20 cellular contexts compared by ENCODE assay signal in the genomic region with DNA sequence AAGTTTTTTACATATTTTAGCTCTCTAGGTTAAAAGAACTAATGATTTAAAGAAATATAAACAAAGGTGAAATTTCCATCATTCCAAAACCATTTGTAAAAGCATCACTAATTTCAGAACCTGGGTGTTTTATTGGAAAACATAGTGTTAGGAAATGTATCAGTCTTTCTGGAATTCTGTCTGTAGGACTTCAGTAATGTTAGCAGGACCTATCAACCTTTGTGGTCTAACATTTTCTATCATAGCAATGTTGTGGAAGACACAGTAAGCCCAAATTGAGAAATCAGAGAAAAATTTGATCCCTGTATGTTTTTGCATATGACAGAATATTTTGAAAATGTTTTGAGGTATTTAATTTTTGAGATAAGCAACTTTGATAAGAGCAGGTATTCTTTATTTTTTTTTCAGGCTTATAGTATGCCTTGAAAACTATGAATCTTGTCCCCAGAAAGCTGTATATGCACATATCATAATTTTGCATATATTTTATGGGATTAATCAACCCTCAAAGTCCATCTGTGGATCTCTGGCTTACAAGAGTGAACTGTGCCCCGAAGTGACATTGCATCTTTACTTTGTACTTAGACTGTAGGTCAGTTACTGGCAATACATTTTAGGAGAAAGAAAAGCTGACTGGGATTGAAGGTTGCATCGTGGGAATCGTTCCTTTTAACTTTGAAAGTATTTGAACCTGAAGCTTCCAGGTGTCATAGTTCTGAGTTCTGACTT.
"Had no signal": no experiment of that assay in that cellular context is flagged by ENCODE, and none has a peak within 500 bp of the region (broad histone marks: within the 10 kb centered on the region; RNA-seq: fewer than 3 reads in every experiment).

No MANE protein-coding gene starts in this region.

- H3K9me3 Mint-ChIP-seq: activated CD4-positive, alpha-beta memory T cell treated with anti-CD3 and anti-CD28 coated beads, Interleukin-2, amount 10 ng/mL, durations not matched to agents 7 days and 5 days; activated naive CD4-positive, alpha-beta T cell treated with anti-CD3 and anti-CD28 coated beads, Interleukin-2, amount 50 U/mL, for 72 hours; activated T-cell treated with anti-CD3 and anti-CD28 coated beads, Interleukin-2, amount 50 U/mL, for 4 hours; natural killer cell; type B pancreatic cell had no signal

- H3K4me1 Mint-ChIP-seq: activated CD4-positive, alpha-beta memory T cell treated with anti-CD3 and anti-CD28 coated beads, Interleukin-2, amount 10 ng/mL, durations not matched to agents 7 days and 5 days had no signal

- H3K9me3 ChIP-seq: gastroesophageal sphincter, neutrophil, right atrium auricular region had no signal

- FAIRE-seq: kidney had no signal

- ATAC-seq: activated naive CD4-positive, alpha-beta T cell treated with anti-CD3 and anti-CD28 coated beads, Interleukin-2, amount 50 U/mL, for 72 hours; activated T-cell treated with anti-CD3 and anti-CD28 coated beads, Interleukin-2, amount 50 U/mL, for 4 hours; gastroesophageal sphincter; left ventricle myocardium superior; natural killer cell; stimulated activated naive CD8-positive, alpha-beta T cell treated with anti-CD3 and anti-CD28 coated beads, Interleukin-15, Interleukin-2, amounts not matched to agents 100 U/mL and 50 U/mL, for 24 hours; T-helper 17 cell had no signal

- H3K27ac Mint-ChIP-seq: activated CD4-positive, alpha-beta memory T cell treated with anti-CD3 and anti-CD28 coated beads, Interleukin-2, amount 10 ng/mL, durations not matched to agents 7 days and 5 days; activated naive CD4-positive, alpha-beta T cell treated with anti-CD3 and anti-CD28 coated beads, Interleukin-2, amount 50 U/mL, for 72 hours; natural killer cell; T-helper 17 cell; type B pancreatic cell had no signal

- H3K4me3 Mint-ChIP-seq: activated CD4-positive, alpha-beta memory T cell treated with anti-CD3 and anti-CD28 coated beads, Interleukin-2, amount 10 ng/mL, durations not matched to agents 7 days and 5 days; activated T-cell treated with anti-CD3 and anti-CD28 coated beads, Interleukin-2, amount 50 U/mL, for 4 hours; natural killer cell; T-helper 17 cell; type B pancreatic cell had no signal

- DNase-seq: activated CD4-positive, alpha-beta memory T cell treated with anti-CD3 and anti-CD28 coated beads, Interleukin-2, amount 10 ng/mL, durations not matched to agents 7 days and 5 days; activated CD4-positive, alpha-beta T cell treated with anti-CD3 and anti-CD28 coated beads for 4 hours; activated effector memory CD4-positive, alpha-beta T cell treated with anti-CD3 and anti-CD28 coated beads, Interleukin-2, amount 50 U/mL, for 16 hours; activated T-cell treated with anti-CD3 and anti-CD28 coated beads, Interleukin-2, amount 50 U/mL, for 4 hours; amygdala; effector memory CD4-positive, alpha-beta T cell; kidney; left ventricle myocardium superior; mesendoderm; natural killer cell; stimulated activated CD4-positive, alpha-beta T cell treated with anti-CD3 and anti-CD28 coated beads, Interleukin-4, amount 100 ng/mL, for 4 hours; stimulated activated CD8-positive, alpha-beta memory T cell treated with anti-CD3 and anti-CD28 coated beads, Interleukin-4, amount 100 ng/mL, for 48 hours; stimulated activated naive CD8-positive, alpha-beta T cell treated with anti-CD3 and anti-CD28 coated beads, Interleukin-15, Interleukin-2, amounts not matched to agents 100 U/mL and 50 U/mL, for 24 hours; T-helper 17 cell had no signal

- H3K27me3 Mint-ChIP-seq: activated CD4-positive, alpha-beta memory T cell treated with anti-CD3 and anti-CD28 coated beads, Interleukin-2, amount 10 ng/mL, durations not matched to agents 7 days and 5 days; T-helper 17 cell; type B pancreatic cell had no signal

- H3K27me3 ChIP-seq: gastroesophageal sphincter, neutrophil, right atrium auricular region had no signal

- H3K4me1 ChIP-seq: gastroesophageal sphincter, right atrium auricular region had no signal

- H3K4me3 ChIP-seq: gastroesophageal sphincter, right atrium auricular region, smooth muscle cell had no signal
